Comparison of ENCODE assay signal across 26 cellular contexts in the genomic region with DNA sequence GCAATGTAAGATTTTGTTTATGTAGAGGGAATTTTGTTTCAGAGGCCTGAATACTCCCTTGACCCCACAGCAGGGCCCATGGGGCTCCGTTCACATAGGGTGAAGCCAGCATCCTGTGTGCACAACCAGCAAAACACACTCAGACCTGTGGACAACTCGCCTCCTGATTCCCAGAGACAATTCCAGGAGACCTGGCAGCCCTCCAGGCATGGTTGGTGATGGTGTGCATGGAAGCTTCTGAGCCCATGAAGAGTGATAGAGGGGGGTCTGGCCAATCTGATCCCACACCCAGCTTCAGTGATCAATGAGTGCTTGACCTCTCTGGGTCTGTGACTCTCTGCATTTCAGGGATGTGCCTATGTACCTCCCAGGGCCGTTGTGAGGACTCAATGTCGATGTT.
"Had no signal": no experiment of that assay in that cellular context is flagged by ENCODE, and none has a peak within 500 bp of the region (broad histone marks: within the 10 kb centered on the region; RNA-seq: fewer than 3 reads in every experiment).

No MANE protein-coding gene starts in this region.

- DNase-seq: activated B cell treated with CpG ODN at 0.5 μM for 24 hours; activated CD4-positive, alpha-beta T cell treated with anti-CD3 and anti-CD28 coated beads for 48 hours; activated CD4-positive, alpha-beta T cell treated with anti-CD3 and anti-CD28 coated beads, Interleukin-2, amount 50 U/mL, for 1 hour; activated CD4-positive, alpha-beta T cell treated with anti-CD3 and anti-CD28 coated beads, Interleukin-2, amount 50 U/mL, for 48 hours; activated CD8-positive, alpha-beta memory T cell treated with anti-CD3 and anti-CD28 coated beads for 24 hours; activated CD8-positive, alpha-beta T cell treated with anti-CD3 and anti-CD28 coated beads for 36 hours; activated effector memory CD4-positive, alpha-beta T cell treated with Interleukin-2 at 50 U/mL for 16 hours; activated gamma-delta T cell treated with Interleukin-2 at 50 U/mL for 16 hours; activated naive CD4-positive, alpha-beta T cell treated with anti-CD3 and anti-CD28 coated beads, Interleukin-2, amount 50 U/mL, for 16 hours; activated naive CD4-positive, alpha-beta T cell treated with Interleukin-2 at 50 U/mL for 16 hours; activated T-cell treated with anti-CD3 and anti-CD28 coated beads, Interleukin-2, amount 50 U/mL, for 4 hours; amniotic stem cell; anterior cingulate cortex; caudate nucleus; effector CD8-positive, alpha-beta T cell; gastrocnemius medialis; T-helper 1 cell; T-helper 17 cell; T1000; WERI-Rb-1 had no signal

- H3K4me3 ChIP-seq: gastrocnemius medialis had no signal

- H3K36me3 Mint-ChIP-seq: activated naive CD8-positive, alpha-beta T cell had no signal

- H3K27ac ChIP-seq: brain microvascular endothelial cell, gastrocnemius medialis, WERI-Rb-1 had no signal

- H3K27ac Mint-ChIP-seq: activated B cell treated with CpG ODN at 0.5 μM for 24 hours; activated CD8-positive, alpha-beta T cell treated with anti-CD3 and anti-CD28 coated beads for 36 hours; activated naive CD8-positive, alpha-beta T cell; activated T-helper 17 cell treated with anti-CD3 and anti-CD28 coated beads, Interleukin-2, amount 50 U/mL, for 72 hours; T-helper 17 cell; T-helper 2 cell treated with Interferon-gamma antibody and Interleukin-4, amounts not matched to agents 5 μg/mL and 100 μg/mL, for 36 hours had no signal

- H3K36me3 ChIP-seq: brain microvascular endothelial cell, gastrocnemius medialis, WERI-Rb-1 had no signal

- H3K9me3 ChIP-seq: gastrocnemius medialis had no signal

- H3K4me3 Mint-ChIP-seq: activated B cell treated with CpG ODN at 0.5 μM for 24 hours; activated CD8-positive, alpha-beta T cell treated with anti-CD3 and anti-CD28 coated beads for 36 hours; activated naive CD8-positive, alpha-beta T cell; activated T-cell treated with anti-CD3 and anti-CD28 coated beads, Interleukin-2, amount 50 U/mL, for 4 hours; activated T-helper 17 cell treated with anti-CD3 and anti-CD28 coated beads, Interleukin-2, amount 50 U/mL, for 72 hours; T-helper 17 cell; T-helper 2 cell treated with Interferon-gamma antibody and Interleukin-4, amounts not matched to agents 5 μg/mL and 100 μg/mL, for 36 hours had no signal

- H3K4me1 Mint-ChIP-seq: activated B cell treated with CpG ODN at 0.5 μM for 24 hours; activated T-helper 17 cell treated with anti-CD3 and anti-CD28 coated beads, Interleukin-2, amount 50 U/mL, for 72 hours had no signal

- ATAC-seq: activated CD4-positive, CD25-positive, alpha-beta regulatory T cell treated with anti-CD3 and anti-CD28 coated beads, Interleukin-2, amount 50 U/mL, for 24 hours; activated CD8-positive, alpha-beta T cell treated with anti-CD3 and anti-CD28 coated beads for 36 hours; activated T-cell treated with anti-CD3 and anti-CD28 coated beads, Interleukin-2, amount 50 U/mL, for 4 hours; activated T-helper 17 cell treated with anti-CD3 and anti-CD28 coated beads, Interleukin-2, amount 50 U/mL, for 72 hours; esophagus mucosa; gastrocnemius medialis; T-helper 17 cell had no signal

- H3K9me3 Mint-ChIP-seq: activated B cell treated with CpG ODN at 0.5 μM for 24 hours; activated CD8-positive, alpha-beta T cell treated with anti-CD3 and anti-CD28 coated beads for 36 hours; activated T-cell treated with anti-CD3 and anti-CD28 coated beads, Interleukin-2, amount 50 U/mL, for 4 hours; activated T-helper 17 cell treated with anti-CD3 and anti-CD28 coated beads, Interleukin-2, amount 50 U/mL, for 72 hours; T-helper 2 cell treated with Interferon-gamma antibody and Interleukin-4, amounts not matched to agents 5 μg/mL and 100 μg/mL, for 36 hours had no signal

- H3K27me3 ChIP-seq: brain microvascular endothelial cell, gastrocnemius medialis had no signal

- H3K4me1 ChIP-seq: gastrocnemius medialis had no signal

- H3K27me3 Mint-ChIP-seq: activated naive CD8-positive, alpha-beta T cell had no signal
